27 cellular contexts compared by ENCODE assay signal in the genomic region with DNA sequence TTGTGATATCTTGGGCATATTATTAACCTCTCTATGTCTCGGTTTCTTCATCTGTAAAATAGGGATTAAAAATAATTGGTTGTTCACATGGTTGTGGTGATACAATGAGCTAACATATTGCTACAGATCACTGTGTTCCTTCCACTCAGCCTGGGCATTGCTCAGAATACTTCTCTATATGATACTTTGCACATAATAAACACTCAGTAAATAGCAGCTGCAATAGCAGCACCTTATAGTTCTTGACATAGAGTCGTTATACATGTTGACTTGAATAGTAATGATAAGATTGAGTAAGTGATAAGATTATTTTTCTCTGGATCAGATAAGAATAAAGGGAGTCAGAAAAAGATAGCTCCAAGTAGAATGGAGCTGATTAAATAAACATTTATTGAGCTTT. TPM values are rescaled to one million over a fixed set of nuclear protein-coding genes. Genes with fewer than 3 reads are reported as not detected.
DNase-seq lines count a peak whose midpoint lies in the region; ATAC-seq, FAIRE-seq and TF ChIP-seq lines count a peak whose summit lies in the region.
"Had no signal": no experiment of that assay in that cellular context is flagged by ENCODE, and none has a peak within 500 bp of the region (broad histone marks: within the 10 kb centered on the region; RNA-seq: fewer than 3 reads in every experiment).

No MANE protein-coding gene starts in this region.

- ATAC-seq in left colon (peak; percentile 77), mucosa of descending colon (peak; percentile 79)

- no peaks in the 10 kb centered on the region for H3K36me3 ChIP-seq in mucosa of descending colon (ENCODE audit: low read depth)
- H3K36me3 ChIP-seq: BE2C, BLaER1 had no signal

- H3K4me3 ChIP-seq in mucosa of descending colon: no peak overlapping the region
- H3K4me3 ChIP-seq: BLaER1 had no signal

- peak; percentile 81 for FAIRE-seq in urothelium cell line (lab: Jason Lieb, UNC)
- FAIRE-seq: A204.1, G401.6, GM12891, GM19239 had no signal

- no peak for DNase-seq in left colon
- no peak for DNase-seq in mucosa of descending colon
- no peak for DNase-seq in urothelium cell line (ENCODE audit: low spot score)
- DNase-seq in G401 (ENCODE audit: low spot score): no peak
- no peak for DNase-seq in NCI-H69 (lab: John Stamatoyannopoulos, UW)
- DNase-seq: 8988T; ACHN; BE2C; C1 segment of cervical spinal cord; CD4-positive, alpha-beta memory T cell; CD4-positive, CD25-positive, alpha-beta regulatory T cell; CD8-positive, alpha-beta memory T cell; COR-L47; DMS 273 treated with DMSO at 0.1 percent for 48 hours; DMS153; DMS53; DMS79; DND-41; EL; GF-D8 had no signal

- no peak for TF ChIP-seq CTCF in mucosa of descending colon (IDR thresholded peaks at IDR 0.05)

- H3K4me1 ChIP-seq in mucosa of descending colon (ENCODE audit: low read depth): peaks cover 7% of the 10 kb centered on the region
- H3K4me1 ChIP-seq: BE2C, BLaER1 had no signal

- in situ Hi-C loops in G401 (cut with HindIII; ENCODE audit: low sequenced_read_pairs): no loop called here

- intact Hi-C loops in left colon (cut with DNase I, micrococcal nuclease) (no loop called here), mucosa of descending colon (cut with DNase I, micrococcal nuclease) (no loop called here)

- no peaks in the 10 kb centered on the region for H3K9me3 ChIP-seq in mucosa of descending colon
- H3K9me3 ChIP-seq: BE2C, BLaER1 had no signal

RNA-seq across cellular contexts. Expression of a gene that starts 42.3 kb away (rescaled TPM):
- total RNA-seq in left colon (not detected), mucosa of descending colon (not detected)
- not detected in 2 replicates for total RNA-seq in G401 (2014; rRNA removed; shearing (Covaris generic))
- total RNA-seq: A673; CD4-positive, alpha-beta memory T cell; CD4-positive, CD25-positive, alpha-beta regulatory T cell; CD8-positive, alpha-beta memory T cell; Daoy had no signal
